Comparison of ENCODE assay signal across 15 cellular contexts in genomic region chr11:27451528-27451927, GRCh38. TPM values are rescaled to one million over a fixed set of nuclear protein-coding genes. Genes with fewer than 3 reads are reported as not detected.
A peak's percentile ranks its signal among the peaks of the same experiment; 100 is the strongest.
DNase-seq lines count a peak whose midpoint lies in the region; ATAC-seq, FAIRE-seq and TF ChIP-seq lines count a peak whose summit lies in the region.
"Had no signal": no experiment of that assay in that cellular context is flagged by ENCODE, and none has a peak within 500 bp of the region (broad histone marks: within the 10 kb centered on the region; RNA-seq: fewer than 3 reads in every experiment).

No MANE protein-coding gene starts in this region.

- H3K9me3 ChIP-seq in hepatocyte (ENCODE audit: low read depth) (no peaks in the 10 kb centered on the region), esophagus muscularis mucosa (no peaks in the 10 kb centered on the region)
- H3K9me3 ChIP-seq: gastroesophageal sphincter, ovary had no signal

- H3K4me1 ChIP-seq in hepatocyte (ENCODE audit: insufficient read depth), result peaks cover 22% of the 10 kb centered on the region
- H3K4me1 ChIP-seq in esophagus muscularis mucosa, result peaks cover 0 to 33% (median 20%) of the 10 kb centered on the region in 4 donors

- intact Hi-C loops in head of caudate nucleus (cut with DNase I), result no loop called here
- intact Hi-C loops in esophagus muscularis mucosa (cut with DNase I), result no loop called here

- ATAC-seq in HG03571 (IDR thresholded peaks at IDR 0.05; ENCODE audit: unreplicated experiment) (no peak), GM21526 (IDR thresholded peaks at IDR 0.05; ENCODE audit: low FRiP score, unreplicated experiment) (no peak)
- ATAC-seq: gastroesophageal sphincter; stimulated activated naive CD8-positive, alpha-beta T cell treated with anti-CD3 and anti-CD28 coated beads, Interleukin-15, amount 100 ng/mL, for 72 hours had no signal

- no peak for TF ChIP-seq EP300 in esophagus muscularis mucosa (IDR thresholded peaks at IDR 0.05)

- H2AFZ ChIP-seq in hepatocyte, result no peak overlapping the region

- DNase-seq in H54 (ENCODE audit: insufficient read length, low spot score), result no peak
- peak; percentile 65 for DNase-seq in amniotic epithelial cell (ENCODE audit: low read depth)
- no peak for DNase-seq in hepatocyte (ENCODE audit: low spot score)
- peak; percentile 82 for DNase-seq in renal cortical epithelial cell (ENCODE audit: low read depth)
- no peak for DNase-seq in head of caudate nucleus
- DNase-seq in esophagus muscularis mucosa (ENCODE audit: extremely low spot score), result no peak
- DNase-seq: activated T-cell treated with anti-CD3 and anti-CD28 coated beads, Interleukin-2, amount 50 U/mL, for 1 hour; central memory CD4-positive, alpha-beta T cell; NCI-H146; NCI-H446; ovary; stimulated activated naive CD8-positive, alpha-beta T cell treated with anti-CD3 and anti-CD28 coated beads, Interleukin-15, amount 100 ng/mL, for 72 hours had no signal

- FAIRE-seq in H54 (lab: Jason Lieb, UNC), result peak; percentile 67

- TF ChIP-seq POLR2A in H54 (IDR thresholded peaks at IDR 0.05; ENCODE audit: low read depth, low read length), result no peak
- no peak for TF ChIP-seq POLR2A in esophagus muscularis mucosa (IDR thresholded peaks at IDR 0.05; ENCODE audit: low read depth)

- H3K27ac ChIP-seq in hepatocyte (peak overlapping the region; percentile 17), esophagus muscularis mucosa (replicated peaks in 1 of 4) (no peak overlapping the region)
- H3K27ac ChIP-seq: ovary had no signal

- peaks cover 16% of the 10 kb centered on the region for H4K20me1 ChIP-seq in hepatocyte (ENCODE audit: insufficient read depth, poor library complexity, severe bottlenecking)

- no peaks in the 10 kb centered on the region for H3K9me2 ChIP-seq in hepatocyte (replicated peaks; ENCODE audit: insufficient read depth)

- no peak overlapping the region for H3K4me3 ChIP-seq in hepatocyte
- H3K4me3 ChIP-seq in esophagus muscularis mucosa, result no peak overlapping the region
- H3K4me3 ChIP-seq: gastroesophageal sphincter, ovary had no signal

- no peaks in the 10 kb centered on the region for H3K27me3 ChIP-seq in hepatocyte
- H3K27me3 ChIP-seq in esophagus muscularis mucosa, result no peaks in the 10 kb centered on the region
- H3K27me3 ChIP-seq: gastroesophageal sphincter, ovary had no signal

- peaks cover 92% of the 10 kb centered on the region for H3K79me2 ChIP-seq in hepatocyte

- no peak overlapping the region for H3K4me2 ChIP-seq in hepatocyte

- H3K36me3 ChIP-seq in hepatocyte (replicated peaks; ENCODE audit: insufficient read depth, low read depth) (no peaks in the 10 kb centered on the region), esophagus muscularis mucosa (no peaks in the 10 kb centered on the region)
- H3K36me3 ChIP-seq: gastroesophageal sphincter, ovary had no signal

- TF ChIP-seq CTCF in hepatocyte (IDR thresholded peaks at IDR 0.05; ENCODE audit: poor library complexity) (no peak), esophagus muscularis mucosa (IDR thresholded peaks at IDR 0.05) (no peak)

RNA-seq across cellular contexts. Expression of gene LGR4, which starts 21.1 kb away (rescaled TPM):
- total RNA-seq in hepatocyte (108 and 115 TPM in 2 replicates), renal cortical epithelial cell (86.7 and 151 TPM in 2 replicates), esophagus muscularis mucosa (10 to 100 TPM; 24.9 to 37.6 (median 27.6) TPM)
- polyA plus RNA-seq in hepatocyte, result 27.2 and 30.1 TPM in 2 replicates

RNA-seq across cellular contexts. Expression of gene LIN7C, which starts 55.0 kb away (rescaled TPM):
- total RNA-seq in hepatocyte (52.9 and 55.5 TPM in 2 replicates), renal cortical epithelial cell (48.8 and 80.7 TPM in 2 replicates), esophagus muscularis mucosa (10 to 100 TPM; 33.2 to 46.3 (median 44.0) TPM)
- polyA plus RNA-seq in hepatocyte, result 22.4 and 23.5 TPM in 2 replicates

Comparison
In these comparisons a context has a peak if more than half of its experiments do, and no peak if none do; other contexts are left out.
1. DNase-seq: peak in amniotic epithelial cell (single experiment) and renal cortical epithelial cell (single experiment); none in H54 (single experiment), hepatocyte (single experiment), head of caudate nucleus (0 of 42) and esophagus muscularis mucosa (single experiment).